ENCODE assay signal across 6 cellular contexts in genomic region chr4:49270435-49270834, GRCh38.
A peak's percentile ranks its signal among the peaks of the same experiment; 100 is the strongest.
DNase-seq lines count a peak whose midpoint lies in the region; FAIRE-seq and TF ChIP-seq lines count a peak whose summit lies in the region.
"Not testable (repeated sequence)": the region's sequence is repeated elsewhere in the genome, so short reads cannot be mapped to it uniquely, and the experiment has no call there.

No MANE protein-coding gene starts in this region.

- H3K4me3 ChIP-seq in BE2C (ENCODE audit: low read depth, low read length); kidney (ENCODE audit: low read length in 2 of 2): not testable (repeated sequence)

- FAIRE-seq in kidney (lab: Jason Lieb, UNC), result not testable (repeated sequence)

- H3K4me1 Mint-ChIP-seq in activated CD4-positive, alpha-beta T cell treated with anti-CD3 and anti-CD28 coated beads, Interleukin-2, amount 10 ng/mL, durations not matched to agents 24 days and 14 days; osteocyte (ENCODE audit: unreplicated experiment); type B pancreatic cell (ENCODE audit: unreplicated experiment): not testable (repeated sequence)

- H3K4me3 Mint-ChIP-seq in activated CD4-positive, alpha-beta T cell treated with anti-CD3 and anti-CD28 coated beads, Interleukin-2, amount 10 ng/mL, durations not matched to agents 24 days and 14 days; osteocyte (ENCODE audit: unreplicated experiment); type B pancreatic cell: not testable (repeated sequence)

- TF ChIP-seq CTCF in BE2C (IDR thresholded peaks at IDR 0.05; ENCODE audit: low read depth, low read length); kidney (IDR thresholded peaks at IDR 0.05; ENCODE audit: borderline replicate concordance, extremely low read depth, insufficient read depth); osteocyte (IDR thresholded peaks at IDR 0.05); type B pancreatic cell (conservative IDR thresholded peaks at IDR 0.05): not testable (repeated sequence)

- DNase-seq in BE2C, result peak; percentile 6
- peak; percentile 52 for DNase-seq in activated CD4-positive, alpha-beta T cell treated with anti-CD3 and anti-CD28 coated beads, Interleukin-2, amount 10 ng/mL, durations not matched to agents 24 days and 14 days
- DNase-seq in cardiac septum (ENCODE audit: low spot score), result peak; percentile 57
- DNase-seq in kidney, result peak; percentile 71
- peak; percentile 86 for DNase-seq in osteocyte (ENCODE audit: extremely low spot score, unreplicated experiment)
- DNase-seq in type B pancreatic cell (ENCODE audit: extremely low spot score, unreplicated experiment), result peak; percentile 71

- H3K9ac ChIP-seq in kidney (ENCODE audit: low read length in 2 of 2), result not testable (repeated sequence)

- H3K9me3 ChIP-seq in BE2C; kidney (ENCODE audit: control insufficient read depth in 1 of 2, low read length in 2 of 2): not testable (repeated sequence)

- not testable (repeated sequence) for H3K27me3 Mint-ChIP-seq in activated CD4-positive, alpha-beta T cell treated with anti-CD3 and anti-CD28 coated beads, Interleukin-2, amount 10 ng/mL, durations not matched to agents 24 days and 14 days; osteocyte (ENCODE audit: unreplicated experiment); type B pancreatic cell

- not testable (repeated sequence) for H3K36me3 Mint-ChIP-seq in activated CD4-positive, alpha-beta T cell treated with anti-CD3 and anti-CD28 coated beads, Interleukin-2, amount 10 ng/mL, durations not matched to agents 24 days and 14 days (ENCODE audit: low read depth); osteocyte (ENCODE audit: unreplicated experiment); type B pancreatic cell

- H3K27me3 ChIP-seq in BE2C, result not testable (repeated sequence)

- H3K27ac ChIP-seq in kidney (ENCODE audit: low read depth in 2 of 2, low read length in 2 of 2), result not testable (repeated sequence)

- not testable (repeated sequence) for H3K4me1 ChIP-seq in BE2C; kidney (ENCODE audit: control insufficient read depth in 1 of 2, insufficient read depth in 1 of 2, low read depth in 1 of 2, low read length in 2 of 2)

- H3K36me3 ChIP-seq in BE2C; kidney (ENCODE audit: control insufficient read depth in 1 of 2, insufficient read depth in 2 of 2, low read length in 2 of 2): not testable (repeated sequence)

- H3K27ac Mint-ChIP-seq in activated CD4-positive, alpha-beta T cell treated with anti-CD3 and anti-CD28 coated beads, Interleukin-2, amount 10 ng/mL, durations not matched to agents 24 days and 14 days; osteocyte (ENCODE audit: unreplicated experiment); type B pancreatic cell: not testable (repeated sequence)

- H3K9me3 Mint-ChIP-seq in activated CD4-positive, alpha-beta T cell treated with anti-CD3 and anti-CD28 coated beads, Interleukin-2, amount 10 ng/mL, durations not matched to agents 24 days and 14 days; osteocyte (ENCODE audit: unreplicated experiment); type B pancreatic cell: not testable (repeated sequence)

- intact Hi-C loops in activated CD4-positive, alpha-beta T cell treated with anti-CD3 and anti-CD28 coated beads, Interleukin-2, amount 10 ng/mL, durations not matched to agents 24 days and 14 days (cut with micrococcal nuclease); cardiac septum (cut with DNase I); kidney (cut with DNase I): not testable (repeated sequence)

Comparison
In these comparisons a context has a peak if more than half of its experiments do, and no peak if none do; other contexts are left out.
1. DNase-seq: peak in every context shown above with its lines; median percentile 86 in osteocyte; 71 in kidney; 71 in type B pancreatic cell; 57 in cardiac septum; 52 in activated CD4-positive, alpha-beta T cell treated with anti-CD3 and anti-CD28 coated beads, Interleukin-2, amount 10 ng/mL, durations not matched to agents 24 days and 14 days; 6 in BE2C.